In the genomic region with DNA sequence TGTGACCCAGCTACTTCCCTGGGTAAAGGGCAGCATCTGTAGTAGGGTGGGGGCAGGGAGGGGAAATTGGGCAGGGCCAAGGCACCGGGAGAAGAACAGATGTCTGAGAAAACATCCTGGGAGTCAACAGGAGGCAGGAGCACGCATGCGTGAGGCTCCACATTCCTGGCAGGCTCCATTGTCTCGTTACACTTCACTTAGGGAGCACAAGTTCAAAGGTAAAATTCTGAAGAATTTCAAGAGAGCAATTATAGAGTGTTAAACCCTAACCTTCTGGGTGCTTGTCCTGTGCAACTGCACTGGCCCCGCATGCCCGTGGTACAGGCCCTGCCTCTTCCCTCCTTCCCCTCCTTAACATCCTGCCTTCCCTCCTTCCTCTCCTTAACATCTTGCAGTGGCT, we compare ENCODE assay signal across 30 cellular contexts.
DNase-seq lines count a peak whose midpoint lies in the region; ATAC-seq and TF ChIP-seq lines count a peak whose summit lies in the region.
"Had no signal": no experiment of that assay in that cellular context is flagged by ENCODE, and none has a peak within 500 bp of the region (broad histone marks: within the 10 kb centered on the region; RNA-seq: fewer than 3 reads in every experiment).

No MANE protein-coding gene starts in this region.

- H3K4me1 Mint-ChIP-seq in GM23338: peaks cover 39% of the 10 kb centered on the region
- peaks cover 20% of the 10 kb centered on the region for H3K4me1 Mint-ChIP-seq in endodermal cell
- peaks cover 0 to 3% (median 0%) of the 10 kb centered on the region in 3 donors for H3K4me1 Mint-ChIP-seq in T-cell
- H3K4me1 Mint-ChIP-seq: brain had no signal

- H3K4me3 ChIP-seq in GM23338 (no peak overlapping the region), endodermal cell (ENCODE audit: low read length) (no peak overlapping the region)
- H3K4me3 ChIP-seq: BLaER1, gastroesophageal sphincter, GM23248, hepatocyte had no signal

- no peaks in the 10 kb centered on the region for H3F3A ChIP-seq in GM23338 (replicated peaks; ENCODE audit: low read depth)

- POLR2A ChIA-PET in T-cell (lab: Charles Lee): no interaction called here

- H3K4me1 ChIP-seq in GM23338 (ENCODE audit: insufficient read depth) (peaks cover 18% of the 10 kb centered on the region), endodermal cell (ENCODE audit: control insufficient read depth, insufficient read depth, low read length) (no peaks in the 10 kb centered on the region)
- H3K4me1 ChIP-seq: gastroesophageal sphincter had no signal

- CTCF ChIA-PET in T-cell (lab: Charles Lee): no interaction called here

- no peak for TF ChIP-seq CTCF in GM23338 (conservative IDR thresholded peaks at IDR 0.05; ENCODE audit: low read depth in 2 of 2)
- no peak for TF ChIP-seq CTCF in endodermal cell (conservative IDR thresholded peaks at IDR 0.05)

- no peak overlapping the region for H3K4me3 Mint-ChIP-seq in GM23338
- no peak overlapping the region for H3K4me3 Mint-ChIP-seq in endodermal cell
- no peak overlapping the region for H3K4me3 Mint-ChIP-seq in T-cell
- H3K4me3 Mint-ChIP-seq: activated CD4-positive, alpha-beta memory T cell treated with anti-CD3 and anti-CD28 coated beads, Interleukin-2, amount 10 ng/mL, durations not matched to agents 7 days and 5 days; activated T-helper 17 cell treated with anti-CD3 and anti-CD28 coated beads, Interleukin-2, amount 50 U/mL, for 72 hours; brain; naive B cell; stimulated activated effector memory CD8-positive, alpha-beta T cell treated with anti-CD3 and anti-CD28 coated beads, Interleukin-12 subunit alpha, Interleukin-12 subunit beta, amount 100 ng/mL, for 72 hours; T-helper 17 cell had no signal

- WGBS in endodermal cell (ENCODE audit: insufficient coverage in 1 of 2, insufficient read length in 1 of 2), 2 experiments: 60 to 64% methylated on average over 2 to 6 of the region's 6 CpGs

- peak overlapping the region; percentile 67 for H2AFZ ChIP-seq in GM23338
- H2AFZ ChIP-seq: GM23248, hepatocyte had no signal

- DNase-seq in GM23338 (ENCODE audit: low spot score) (peak; percentile 63), endodermal cell (peak; percentile 77), kidney glomerular epithelial cell (lab: John Stamatoyannopoulos, UW) (peak; percentile 22), renal cortical epithelial cell (ENCODE audit: low read depth) (peak; percentile 82), T-cell (no peak), DMS79 treated with DMSO at 0.1 percent for 48 hours (lab: John Stamatoyannopoulos, UW) (no peak)
- DNase-seq in activated CD4-positive, alpha-beta T cell treated with anti-CD3 and anti-CD28 coated beads for 48 hours: no peak
- DNase-seq: activated CD4-positive, alpha-beta memory T cell treated with anti-CD3 and anti-CD28 coated beads, Interleukin-2, amount 10 ng/mL, durations not matched to agents 7 days and 5 days; activated CD8-positive, alpha-beta memory T cell treated with anti-CD3 and anti-CD28 coated beads, Interleukin-2, amount 50 U/mL, for 48 hours; activated naive CD4-positive, alpha-beta T cell treated with anti-CD3 and anti-CD28 coated beads, Interleukin-2, amount 50 U/mL, for 16 hours; GF-D8; GM23248; midbrain; naive B cell; NCI-H1105; NCI-H187 treated with DMSO at 0.1 percent for 48 hours; NCI-H2227 treated with DMSO at 0.1 percent for 48 hours; NCI-H69; occipital lobe; Right ventricle myocardium superior; T-helper 17 cell had no signal

- H3K9me3 Mint-ChIP-seq in GM23338: no peaks in the 10 kb centered on the region
- H3K9me3 Mint-ChIP-seq in endodermal cell: no peaks in the 10 kb centered on the region
- no peaks in the 10 kb centered on the region for H3K9me3 Mint-ChIP-seq in T-cell
- H3K9me3 Mint-ChIP-seq: activated CD4-positive, alpha-beta memory T cell treated with anti-CD3 and anti-CD28 coated beads, Interleukin-2, amount 10 ng/mL, durations not matched to agents 7 days and 5 days; naive B cell; stimulated activated effector memory CD8-positive, alpha-beta T cell treated with anti-CD3 and anti-CD28 coated beads, Interleukin-12 subunit alpha, Interleukin-12 subunit beta, amount 100 ng/mL, for 72 hours had no signal

- no peak overlapping the region for H3K27ac ChIP-seq in GM23338 (ENCODE audit: low read depth)
- no peak overlapping the region for H3K27ac ChIP-seq in endodermal cell (ENCODE audit: low read depth, low read length)
- H3K27ac ChIP-seq: BLaER1, gastroesophageal sphincter, GM23248, hepatocyte had no signal

- no peaks in the 10 kb centered on the region for H3K36me3 Mint-ChIP-seq in GM23338 (ENCODE audit: low read depth)
- H3K36me3 Mint-ChIP-seq in endodermal cell (ENCODE audit: low read depth): no peaks in the 10 kb centered on the region
- no peaks in the 10 kb centered on the region for H3K36me3 Mint-ChIP-seq in T-cell
- H3K36me3 Mint-ChIP-seq: brain; stimulated activated effector memory CD8-positive, alpha-beta T cell treated with anti-CD3 and anti-CD28 coated beads, Interleukin-12 subunit alpha, Interleukin-12 subunit beta, amount 100 ng/mL, for 72 hours had no signal

- no peak overlapping the region for H3K9ac ChIP-seq in endodermal cell (ENCODE audit: extremely low read depth, low read length, poor library complexity, severe bottlenecking)
- H3K9ac ChIP-seq: BLaER1, GM23248 had no signal

- H3K9me3 ChIP-seq in endodermal cell (ENCODE audit: control insufficient read depth, low read length): no peaks in the 10 kb centered on the region
- H3K9me3 ChIP-seq: gastroesophageal sphincter had no signal

- H3K9me2 ChIP-seq in GM23338 (ENCODE audit: insufficient read depth): no peaks in the 10 kb centered on the region; the same call in none of the 2 replicates

- 0 out of 2 replicates have a peak overlapping the region, but pooled peaks have one; percentile 0 for H3K27ac Mint-ChIP-seq in GM23338
- H3K27ac Mint-ChIP-seq in endodermal cell: no peak overlapping the region
- H3K27ac Mint-ChIP-seq in T-cell: no peak overlapping the region
- H3K27ac Mint-ChIP-seq: activated CD4-positive, alpha-beta memory T cell treated with anti-CD3 and anti-CD28 coated beads, Interleukin-2, amount 10 ng/mL, durations not matched to agents 7 days and 5 days; activated T-helper 17 cell treated with anti-CD3 and anti-CD28 coated beads, Interleukin-2, amount 50 U/mL, for 72 hours; brain; stimulated activated effector memory CD8-positive, alpha-beta T cell treated with anti-CD3 and anti-CD28 coated beads, Interleukin-12 subunit alpha, Interleukin-12 subunit beta, amount 100 ng/mL, for 72 hours; T-helper 17 cell had no signal

- no peaks in the 10 kb centered on the region for H3K79me2 ChIP-seq in GM23338 (replicated peaks; ENCODE audit: insufficient read depth)
- H3K79me2 ChIP-seq: hepatocyte had no signal

- no peaks in the 10 kb centered on the region for H4K20me1 ChIP-seq in GM23338 (replicated peaks; ENCODE audit: insufficient read depth)
- H4K20me1 ChIP-seq: BLaER1 had no signal

- H3K27me3 Mint-ChIP-seq in GM23338 (ENCODE audit: insufficient read depth, low read depth, poor library complexity): peaks cover 16% of the 10 kb centered on the region
- peaks cover 12% of the 10 kb centered on the region for H3K27me3 Mint-ChIP-seq in endodermal cell (ENCODE audit: insufficient read depth)
- H3K27me3 Mint-ChIP-seq in T-cell: peaks cover 4 to 9% of the 10 kb centered on the region in 2 donors

- no peaks in the 10 kb centered on the region for H3K36me3 ChIP-seq in GM23338 (ENCODE audit: insufficient read depth)
- H3K36me3 ChIP-seq in endodermal cell (ENCODE audit: control insufficient read depth, insufficient read depth, low read length): no peaks in the 10 kb centered on the region
- H3K36me3 ChIP-seq: BLaER1, gastroesophageal sphincter had no signal

- ATAC-seq in GM23338 (peak; percentile 77), GM19455 (IDR thresholded peaks at IDR 0.05; ENCODE audit: unreplicated experiment) (no peak), T-cell (replicated peaks in 1 of 4) (no peak)
- ATAC-seq: activated CD4-positive, CD25-positive, alpha-beta regulatory T cell treated with anti-CD3 and anti-CD28 coated beads, Interleukin-2, amount 50 U/mL, for 24 hours; activated T-helper 17 cell treated with anti-CD3 and anti-CD28 coated beads, Interleukin-2, amount 50 U/mL, for 72 hours; gastroesophageal sphincter; SK-N-SH treated with all-trans-retinoic acid at 6 μM for 48 hours; stimulated activated effector memory CD8-positive, alpha-beta T cell treated with anti-CD3 and anti-CD28 coated beads, Interleukin-12 subunit alpha, Interleukin-12 subunit beta, amount 100 ng/mL, for 72 hours; T-helper 17 cell had no signal

- no peak overlapping the region for H3K4me2 ChIP-seq in GM23338
- H3K4me2 ChIP-seq: BLaER1, hepatocyte had no signal

- H3K27me3 ChIP-seq in GM23338 (ENCODE audit: insufficient read depth) (no peaks in the 10 kb centered on the region), endodermal cell (ENCODE audit: control insufficient read depth, insufficient read depth, low read length, poor library complexity, severe bottlenecking) (no peaks in the 10 kb centered on the region)
- H3K27me3 ChIP-seq: BLaER1, gastroesophageal sphincter, hepatocyte had no signal

TF ChIP-seq in GM23338, 12 proteins besides CTCF, POLR2A, EP300 and RAD21 (continues in another document):
- no peak for TF ChIP-seq ZNF114 (CRISPR knock-in tag; IDR thresholded peaks at IDR 0.05)

Comparison
In these comparisons a context has a peak if more than half of its experiments do, and no peak if none do; other contexts are left out.
1. DNase-seq: peak in GM23338 (single experiment), endodermal cell (single experiment), kidney glomerular epithelial cell (single experiment) and renal cortical epithelial cell (single experiment); none in activated CD4-positive, alpha-beta T cell treated with anti-CD3 and anti-CD28 coated beads for 48 hours (single experiment), T-cell (0 of 34) and DMS79 treated with DMSO at 0.1 percent for 48 hours (single experiment).